12 cellular contexts compared by ENCODE assay signal in the genomic region with DNA sequence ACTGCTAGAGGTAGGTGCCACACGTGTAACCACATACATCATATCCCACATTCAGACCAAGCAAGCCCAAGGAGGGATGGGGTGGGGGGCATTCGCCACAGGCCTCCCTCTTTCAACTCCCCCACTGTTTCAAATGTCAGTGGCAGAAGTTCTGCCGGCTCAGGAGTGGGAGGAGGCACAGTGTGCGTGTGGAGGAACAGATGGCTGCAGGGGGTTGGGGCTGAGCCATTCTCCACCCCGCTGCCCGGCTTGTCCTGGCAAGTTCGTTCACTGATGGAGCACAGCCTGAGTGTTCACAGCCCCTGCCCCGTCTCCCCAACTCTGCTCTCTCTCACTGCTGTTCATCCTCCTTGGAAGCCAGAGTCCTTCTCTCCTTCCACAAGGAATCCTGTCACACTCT.
DNase-seq lines count a peak whose midpoint lies in the region; ATAC-seq and TF ChIP-seq lines count a peak whose summit lies in the region.
"Had no signal": no experiment of that assay in that cellular context is flagged by ENCODE, and none has a peak within 500 bp of the region (broad histone marks: within the 10 kb centered on the region; RNA-seq: fewer than 3 reads in every experiment).

No MANE protein-coding gene starts in this region.

- DNase-seq in NCI-H2227 (lab: John Stamatoyannopoulos, UW; ENCODE audit: unreplicated experiment) = peak; percentile 25
- no peak for DNase-seq in NCI-H2227 treated with DMSO at 0.1 percent for 48 hours (lab: John Stamatoyannopoulos, UW)
- peak; percentile 65 for DNase-seq in astrocyte of the hippocampus (ENCODE audit: low read depth, low spot score)
- peak; percentile 23 for DNase-seq in glutamatergic neuron
- no peak for DNase-seq in type B pancreatic cell (ENCODE audit: extremely low spot score, unreplicated experiment)
- no peak for DNase-seq in activated T-cell treated with anti-CD3 and anti-CD28 coated beads, Interleukin-2, amount 50 U/mL, for 72 hours
- DNase-seq in HUDEP-2 (lab: John Stamatoyannopoulos, UW; ENCODE audit: unreplicated experiment in 76 of 76) = no peak
- DNase-seq: 8988T, left lung, psoas muscle had no signal

- TF ChIP-seq CTCF in glutamatergic neuron (IDR thresholded peaks at IDR 0.05; ENCODE audit: partially characterized antibody, unreplicated experiment) (no peak), type B pancreatic cell (conservative IDR thresholded peaks at IDR 0.05) (no peak)

- no peak overlapping the region for H3K4me3 Mint-ChIP-seq in glutamatergic neuron (ENCODE audit: unreplicated experiment)
- H3K4me3 Mint-ChIP-seq in type B pancreatic cell = peak overlapping the region; percentile 48
- H3K4me3 Mint-ChIP-seq in activated T-cell treated with anti-CD3 and anti-CD28 coated beads, Interleukin-2, amount 50 U/mL, for 72 hours = no peak overlapping the region
- H3K4me3 Mint-ChIP-seq: T-helper 1 cell treated with Interleukin-12 subunit alpha and Interleukin-12 subunit beta and Interleukin-4 antibody, amounts not matched to agents 30 μg/mL and 1 μg/mL, for 36 hours had no signal

- H3K27me3 Mint-ChIP-seq in glutamatergic neuron (ENCODE audit: unreplicated experiment) (peaks cover 6% of the 10 kb centered on the region), type B pancreatic cell (no peaks in the 10 kb centered on the region)
- H3K27me3 Mint-ChIP-seq in activated T-cell treated with anti-CD3 and anti-CD28 coated beads, Interleukin-2, amount 50 U/mL, for 72 hours (ENCODE audit: low read depth) = peaks cover 23% of the 10 kb centered on the region

- peak overlapping the region; percentile 67 for H3K27ac Mint-ChIP-seq in glutamatergic neuron (ENCODE audit: unreplicated experiment)
- peak overlapping the region; percentile 95 for H3K27ac Mint-ChIP-seq in type B pancreatic cell
- H3K27ac Mint-ChIP-seq in activated T-cell treated with anti-CD3 and anti-CD28 coated beads, Interleukin-2, amount 50 U/mL, for 72 hours = no peak overlapping the region
- H3K27ac Mint-ChIP-seq: T-helper 1 cell treated with Interleukin-12 subunit alpha and Interleukin-12 subunit beta and Interleukin-4 antibody, amounts not matched to agents 30 μg/mL and 1 μg/mL, for 36 hours had no signal

- H3K9me3 Mint-ChIP-seq in glutamatergic neuron (ENCODE audit: unreplicated experiment) (peaks cover 3% of the 10 kb centered on the region), type B pancreatic cell (peaks cover 8% of the 10 kb centered on the region)
- H3K9me3 Mint-ChIP-seq in activated T-cell treated with anti-CD3 and anti-CD28 coated beads, Interleukin-2, amount 50 U/mL, for 72 hours = peaks cover 2 to 7% of the 10 kb centered on the region in 2 donors

- H3K4me1 Mint-ChIP-seq in glutamatergic neuron (ENCODE audit: low read depth, unreplicated experiment) (peaks cover 17% of the 10 kb centered on the region), type B pancreatic cell (ENCODE audit: unreplicated experiment) (peaks cover 27% of the 10 kb centered on the region)
- peaks cover 15% of the 10 kb centered on the region for H3K4me1 Mint-ChIP-seq in activated T-cell treated with anti-CD3 and anti-CD28 coated beads, Interleukin-2, amount 50 U/mL, for 72 hours (ENCODE audit: low read depth)

- ATAC-seq in HG03457 (IDR thresholded peaks at IDR 0.05; ENCODE audit: unreplicated experiment) = no peak
- no peak for ATAC-seq in activated T-cell treated with anti-CD3 and anti-CD28 coated beads, Interleukin-2, amount 50 U/mL, for 72 hours (replicated peaks in 1 of 2)
- ATAC-seq: left lung had no signal

- H3K36me3 Mint-ChIP-seq in glutamatergic neuron (ENCODE audit: unreplicated experiment) (no peaks in the 10 kb centered on the region), type B pancreatic cell (no peaks in the 10 kb centered on the region)
- H3K36me3 Mint-ChIP-seq in activated T-cell treated with anti-CD3 and anti-CD28 coated beads, Interleukin-2, amount 50 U/mL, for 72 hours (ENCODE audit: insufficient read depth in 2 of 2) = peaks cover 6 to 8% of the 10 kb centered on the region in 2 donors

Comparison
In these comparisons a context has a peak if more than half of its experiments do, and no peak if none do; other contexts are left out.
1. DNase-seq: peak in NCI-H2227 (single experiment), astrocyte of the hippocampus (single experiment) and glutamatergic neuron (single experiment); none in NCI-H2227 treated with DMSO at 0.1 percent for 48 hours (single experiment), type B pancreatic cell (single experiment), activated T-cell treated with anti-CD3 and anti-CD28 coated beads, Interleukin-2, amount 50 U/mL, for 72 hours (0 of 2) and HUDEP-2 (0 of 76).